ENCODE assay signal across 10 cellular contexts in the genomic region with DNA sequence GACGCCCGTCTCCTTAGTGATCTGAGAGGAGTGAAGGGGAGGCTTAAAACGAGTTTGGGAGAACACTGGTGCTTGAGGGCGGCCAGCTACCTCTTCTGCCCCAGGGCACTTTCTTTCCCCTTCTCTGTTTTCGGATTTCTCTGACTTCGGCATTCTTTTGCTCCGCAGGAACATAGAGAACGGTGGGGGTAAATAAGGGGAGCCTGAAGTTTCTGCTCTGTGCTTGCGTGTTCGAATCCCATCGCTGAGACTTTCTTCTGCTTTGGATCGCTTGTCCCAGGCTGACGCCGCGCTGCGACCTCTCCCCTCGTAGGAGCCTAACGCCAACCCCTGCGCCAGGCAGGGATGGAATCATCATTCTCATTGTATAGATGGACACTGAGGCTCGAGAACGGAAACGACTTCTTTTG. TPM values are rescaled to one million over a fixed set of nuclear protein-coding genes. Genes with fewer than 3 reads are reported as not detected.
DNase-seq lines count a peak whose midpoint lies in the region; ATAC-seq and TF ChIP-seq lines count a peak whose summit lies in the region.
"Had no signal": no experiment of that assay in that cellular context is flagged by ENCODE, and none has a peak within 500 bp of the region (broad histone marks: within the 10 kb centered on the region; RNA-seq: fewer than 3 reads in every experiment).

No MANE protein-coding gene starts in this region.

- POLR2A ChIA-PET in SK-N-SH (lab: Yijun Ruan, JAX): no interaction called here
- POLR2A ChIA-PET in Panc1 (lab: Charles Lee): interaction anchor here (0.6 kb wide), 1 partner anchor 92 kb away, joined by 6 read pairs; no protein-coding TSS in a partner anchor

- peaks cover 7% of the 10 kb centered on the region for H3F3A ChIP-seq in SK-N-SH (replicated peaks; ENCODE audit: insufficient read depth)

- DNase-seq in SK-N-SH: peak; percentile 27
- DNase-seq in Panc1 (ENCODE audit: low read depth, low spot score): no peak
- no peak for DNase-seq in epithelial cell of proximal tubule (ENCODE audit: low read depth)
- DNase-seq in psoas muscle: no peak
- no peak for DNase-seq in mucosa of gallbladder (ENCODE audit: low spot score)
- DNase-seq: occipital lobe had no signal

- CTCF ChIA-PET in SK-N-SH (lab: Yijun Ruan, JAX) (interaction anchor here (0.8 to 8.7 kb wide), 28 partner anchors 7 to 516 kb away, joined by 3 to 96 read pairs (median 5); a partner anchor contains a TSS), Panc1 (lab: Charles Lee) (interaction anchor here (0.7 to 1.0 kb wide), 2 partner anchors 10 to 518 kb away, joined by 4 to 5 read pairs; no protein-coding TSS in a partner anchor)

- no peaks in the 10 kb centered on the region for H4K20me1 ChIP-seq in SK-N-SH (ENCODE audit: insufficient read depth)

- intact Hi-C loops in Panc1 (cut with micrococcal nuclease; ENCODE audit: unreplicated experiment): loop anchor here (2.0 to 10.0 kb wide), 3 partner anchors 111 to 508 kb away; a partner anchor contains a TSS
- intact Hi-C loops in psoas muscle (cut with DNase I): loop anchor here in 1 of 2 donors (5.0 to 10.0 kb wide), 3 partner anchors 181 to 511 kb away; a partner anchor contains a TSS

- H3K27ac ChIP-seq in SK-N-SH (ENCODE audit: low read depth in 2 of 2, low read length in 1 of 2) (no peak overlapping the region), Panc1 (ENCODE audit: low read length) (no peak overlapping the region), psoas muscle (no peak overlapping the region)

- no TSS peak for BruUV-seq in Panc1 (replicated peaks; lab: Mats Ljungman, UMichigan)

- H2AFZ ChIP-seq in SK-N-SH (ENCODE audit: low read depth): peak overlapping the region; percentile 86; the same call in 1 of the 2 replicates

- 10% methylated on average over 22 of the region's 22 CpGs for WGBS in SK-N-SH (ENCODE audit: low lambda C conversion rate)
- WGBS in psoas muscle, 3 donors: 6 to 9% (median 7%) methylated on average over 22 of the region's 22 CpGs

- no peaks in the 10 kb centered on the region for H3K9me2 ChIP-seq in SK-N-SH

- peak overlapping the region; percentile 46 to 57 for H3K4me3 ChIP-seq in SK-N-SH (ENCODE audit: low read depth in 2 of 2, low read length in 1 of 2)
- peak overlapping the region; percentile 50 to 75 for H3K4me3 ChIP-seq in Panc1 (ENCODE audit: low read depth in 2 of 2, low read length in 2 of 2)
- peak overlapping the region; percentile 47 for H3K4me3 ChIP-seq in epithelial cell of proximal tubule (ENCODE audit: low read depth, low read length)
- H3K4me3 ChIP-seq in psoas muscle: peak overlapping the region; percentile 20

- H3K27me3 ChIP-seq in SK-N-SH (ENCODE audit: insufficient read depth) (peaks cover 12% of the 10 kb centered on the region; the same call in 1 of the 2 replicates), Panc1 (ENCODE audit: control insufficient read depth, insufficient read depth, low read length) (no peaks in the 10 kb centered on the region), psoas muscle (ENCODE audit: insufficient read depth in 3 of 3, low read length in 2 of 3) (peaks cover 0 to 90% (median 63%) of the 10 kb centered on the region in 3 donors)

- ATAC-seq in SK-N-SH treated with all-trans-retinoic acid at 6 μM for 48 hours (no peak), Panc1 (no peak), psoas muscle (no peak), GM18502 (IDR thresholded peaks at IDR 0.05; ENCODE audit: poor library complexity, unreplicated experiment) (no peak), HG03521 (IDR thresholded peaks at IDR 0.05; ENCODE audit: unreplicated experiment) (no peak)

- no peak for TF ChIP-seq CTCF in SK-N-SH (IDR thresholded peaks at IDR 0.05)
- no peak for TF ChIP-seq CTCF in Panc1 (IDR thresholded peaks at IDR 0.05)
- TF ChIP-seq CTCF in epithelial cell of proximal tubule (conservative IDR thresholded peaks at IDR 0.05; ENCODE audit: low read depth, low read length): no peak
- TF ChIP-seq CTCF in psoas muscle (IDR thresholded peaks at IDR 0.05): no peak

- H3K4me1 ChIP-seq in SK-N-SH (ENCODE audit: control insufficient read depth in 1 of 2, insufficient read depth in 2 of 2, low read depth in 1 of 2, low read length in 1 of 2) (peaks cover 0 to 26% of the 10 kb centered on the region in 2 experiments; a peak in 2 of 4 replicates), Panc1 (ENCODE audit: control insufficient read depth, insufficient read depth, low read length) (peaks cover 9% of the 10 kb centered on the region), psoas muscle (peaks cover 35% of the 10 kb centered on the region)

- in situ Hi-C loops in Panc1 (cut with HindIII; ENCODE audit: low pct_unique_long_range_greater_than_20kb, low sequenced_read_pairs): no loop called here

- H3K9me3 ChIP-seq in SK-N-SH (no peaks in the 10 kb centered on the region), Panc1 (ENCODE audit: control insufficient read depth, insufficient read depth, low read depth, low read length) (no peaks in the 10 kb centered on the region), psoas muscle (no peaks in the 10 kb centered on the region)

- H3K36me3 ChIP-seq in SK-N-SH (replicated peaks in 1 of 2; ENCODE audit: control insufficient read depth in 1 of 2, insufficient read depth in 2 of 2, low read length in 1 of 2): no peaks in the 10 kb centered on the region
- H3K36me3 ChIP-seq in Panc1 (ENCODE audit: control insufficient read depth, insufficient read depth, low read length): no peaks in the 10 kb centered on the region; the same call in 1 of the 2 replicates
- H3K36me3 ChIP-seq in psoas muscle (ENCODE audit: insufficient read depth in 1 of 2, low read depth in 1 of 2): no peaks in the 10 kb centered on the region

- no peak for TF ChIP-seq RAD21 in SK-N-SH (IDR thresholded peaks at IDR 0.05; ENCODE audit: low read length)

- no peaks in the 10 kb centered on the region for H3K79me2 ChIP-seq in SK-N-SH (ENCODE audit: insufficient read depth)

- no peak for TF ChIP-seq EP300 in SK-N-SH (IDR thresholded peaks at IDR 0.05; ENCODE audit: borderline replicate concordance in 1 of 2, low read depth in 1 of 2, low read length in 1 of 2)

- no peak overlapping the region for H3K9ac ChIP-seq in SK-N-SH

- peak overlapping the region; percentile 71 for H3K4me2 ChIP-seq in SK-N-SH

TF ChIP-seq in SK-N-SH, 30 proteins besides CTCF, POLR2A, EP300 and RAD21:
- TF ChIP-seq GATA2 (CRISPR knock-in tag; IDR thresholded peaks at IDR 0.05) (no peak), NRF1 (IDR thresholded peaks at IDR 0.05; ENCODE audit: low read depth, low read length) (no peak)
- TF ChIP-seq, protein P1, sequence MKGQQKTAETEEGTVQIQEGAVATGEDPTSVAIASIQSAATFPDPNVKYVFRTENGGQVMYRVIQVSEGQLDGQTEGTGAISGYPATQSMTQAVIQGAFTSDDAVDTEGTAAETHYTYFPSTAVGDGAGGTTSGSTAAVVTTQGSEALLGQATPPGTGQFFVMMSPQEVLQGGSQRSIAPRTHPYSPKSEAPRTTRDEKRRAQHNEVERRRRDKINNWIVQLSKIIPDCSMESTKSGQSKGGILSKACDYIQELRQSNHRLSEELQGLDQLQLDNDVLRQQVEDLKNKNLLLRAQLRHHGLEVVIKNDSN (IDR thresholded peaks at IDR 0.05; ENCODE audit: borderline replicate concordance, low read depth): no peak
- TF ChIP-seq, protein P2, sequence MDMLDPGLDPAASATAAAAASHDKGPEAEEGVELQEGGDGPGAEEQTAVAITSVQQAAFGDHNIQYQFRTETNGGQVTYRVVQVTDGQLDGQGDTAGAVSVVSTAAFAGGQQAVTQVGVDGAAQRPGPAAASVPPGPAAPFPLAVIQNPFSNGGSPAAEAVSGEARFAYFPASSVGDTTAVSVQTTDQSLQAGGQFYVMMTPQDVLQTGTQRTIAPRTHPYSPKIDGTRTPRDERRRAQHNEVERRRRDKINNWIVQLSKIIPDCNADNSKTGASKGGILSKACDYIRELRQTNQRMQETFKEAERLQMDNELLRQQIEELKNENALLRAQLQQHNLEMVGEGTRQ (IDR thresholded peaks at IDR 0.05; ENCODE audit: borderline replicate concordance, low read depth, low read length): no peak
TF ChIP-seq in SK-N-SH: peak in this region for 0.

TF ChIP-seq in SK-N-SH treated with all-trans-retinoic acid at 6 μM for 48 hours, 23 proteins besides CTCF, POLR2A, EP300 and RAD21 (continues in another document):
- TF ChIP-seq TCF4 (CRISPR knock-in tag; IDR thresholded peaks at IDR 0.05; ENCODE audit: borderline replicate concordance): no peak
- no peak for TF ChIP-seq ZNF70 (CRISPR knock-in tag; IDR thresholded peaks at IDR 0.05)
- no peak for TF ChIP-seq OSR1 (CRISPR knock-in tag; IDR thresholded peaks at IDR 0.05)
- TF ChIP-seq ZNF8 (CRISPR knock-in tag; IDR thresholded peaks at IDR 0.05): no peak
- TF ChIP-seq ZFP3 (CRISPR knock-in tag; IDR thresholded peaks at IDR 0.05): no peak
- TF ChIP-seq ZFP30 (CRISPR knock-in tag; IDR thresholded peaks at IDR 0.05): no peak

RNA-seq across cellular contexts. Expression of a gene that starts 3.0 kb away (rescaled TPM):
- polyA plus RNA-seq in SK-N-SH (2012; rRNA removed) (0.02 TPM in 2 replicates), psoas muscle (not detected)
- polyA plus RNA-seq in SK-N-SH (2012; cell fraction: cytosol; rRNA removed): 0.03 TPM in 2 replicates
- 0.13 and 0.15 TPM in 2 replicates for polyA plus RNA-seq in SK-N-SH (2012; cell fraction: nucleus; rRNA removed)
- total RNA-seq in Panc1 (2021; ENCODE audit: unreplicated experiment) (4.4 TPM), epithelial cell of proximal tubule (0.12 TPM in 1 of 2 replicates, not detected in the other), psoas muscle (not detected), mucosa of gallbladder (0.14 TPM)
- 1.7 TPM for polyA plus RNA-seq in Panc1 (2012; ENCODE audit: insufficient read length)

RNA-seq across cellular contexts. Expression of a gene that starts 20.4 kb away (rescaled TPM):
- polyA plus RNA-seq in SK-N-SH (2012; rRNA removed) (0.07 and 0.13 TPM in 2 replicates), psoas muscle (under 1 TPM; 0.03 to 0.15 (median 0.04) TPM)
- polyA plus RNA-seq in SK-N-SH (2012; cell fraction: cytosol; rRNA removed): 0.09 and 0.12 TPM in 2 replicates
- polyA plus RNA-seq in SK-N-SH (2012; cell fraction: nucleus; rRNA removed): 0.22 and 0.37 TPM in 2 replicates
- total RNA-seq in Panc1 (2021; ENCODE audit: unreplicated experiment) (3.5 TPM), epithelial cell of proximal tubule (0.22 TPM in 1 of 2 replicates, not detected in the other), psoas muscle (under 1 TPM in 2 of 4 donors, not detected in 2; 0.17 to 0.28 TPM), mucosa of gallbladder (0.46 TPM)
- polyA plus RNA-seq in Panc1 (2012; ENCODE audit: insufficient read length): 2.7 TPM
- total RNA-seq: OCI-LY7 had no signal
